In genomic region chr4:170580651-170581050, GRCh38 we compare ENCODE assay signal across 22 cellular contexts.
A peak's percentile ranks its signal among the peaks of the same experiment; 100 is the strongest.
DNase-seq lines count a peak whose midpoint lies in the region; ATAC-seq and TF ChIP-seq lines count a peak whose summit lies in the region.
"Had no signal": no experiment of that assay in that cellular context is flagged by ENCODE, and none has a peak within 500 bp of the region (broad histone marks: within the 10 kb centered on the region; RNA-seq: fewer than 3 reads in every experiment).

No MANE protein-coding gene starts in this region.

- no peak overlapping the region for H3K9ac ChIP-seq in H9 (ENCODE audit: extremely low read depth, insufficient read length, low read length)
- H3K9ac ChIP-seq in MM.1S (ENCODE audit: low read length) = no peak overlapping the region
- H3K9ac ChIP-seq: BLaER1, GM23248 had no signal

- no peak overlapping the region for H2BK15ac ChIP-seq in H9 (ENCODE audit: low read depth, low read length)

- ATAC-seq in GM21423 (IDR thresholded peaks at IDR 0.05; ENCODE audit: unreplicated experiment) (no peak), heart right ventricle (no peak)
- ATAC-seq: CD8-positive, alpha-beta T cell had no signal

- no peak overlapping the region for H3K4me2 ChIP-seq in H9 (ENCODE audit: insufficient read depth, insufficient read length, low read length)
- H3K4me2 ChIP-seq in MM.1S (ENCODE audit: low read depth, low read length) = no peak overlapping the region
- H3K4me2 ChIP-seq: BLaER1 had no signal

- H3K18ac ChIP-seq in H9 (ENCODE audit: insufficient read length, low read depth, low read length) = no peak overlapping the region

- H3K9me2 ChIP-seq in MM.1S (replicated peaks; ENCODE audit: insufficient read depth, low read length) = no peaks in the 10 kb centered on the region

- H3K4me1 Mint-ChIP-seq in H9 = peaks cover 7 to 10% of the 10 kb centered on the region in 2 experiments
- no peaks in the 10 kb centered on the region for H3K4me1 Mint-ChIP-seq in endothelial cell (ENCODE audit: unreplicated experiment)
- H3K4me1 Mint-ChIP-seq in neural crest cell = no peaks in the 10 kb centered on the region
- H3K4me1 Mint-ChIP-seq: B cell; CD4-positive, CD25-positive, alpha-beta regulatory T cell had no signal

- H3K23me2 ChIP-seq in H9 (ENCODE audit: insufficient read length, low read depth, low read length, poor library complexity, severe bottlenecking) = no peaks in the 10 kb centered on the region

- no peaks in the 10 kb centered on the region for H3K9me3 Mint-ChIP-seq in H9
- no peaks in the 10 kb centered on the region for H3K9me3 Mint-ChIP-seq in endothelial cell (ENCODE audit: unreplicated experiment)
- H3K9me3 Mint-ChIP-seq in neural crest cell = no peaks in the 10 kb centered on the region

- H3K9me3 ChIP-seq in H9 (ENCODE audit: control insufficient read depth, low read depth, low read length) (no peaks in the 10 kb centered on the region), MM.1S (replicated peaks; ENCODE audit: insufficient read depth, low read length) (no peaks in the 10 kb centered on the region), heart right ventricle (peaks cover 0 to 29% (median 3%) of the 10 kb centered on the region in 11 donors)
- H3K9me3 ChIP-seq: Caco-2 had no signal

- H3K4me1 ChIP-seq in H9 (ENCODE audit: insufficient read depth, low read length) = no peaks in the 10 kb centered on the region; the same call in 1 of the 2 replicates
- H3K4me1 ChIP-seq in MM.1S (ENCODE audit: low read length) = no peaks in the 10 kb centered on the region
- H3K4me1 ChIP-seq in heart right ventricle = no peaks in the 10 kb centered on the region
- H3K4me1 ChIP-seq: BLaER1, Caco-2 had no signal

- no peak overlapping the region for H2BK5ac ChIP-seq in H9 (ENCODE audit: insufficient read length, low read length)

- no peak overlapping the region for H4K5ac ChIP-seq in H9 (ENCODE audit: insufficient read length, low read depth, low read length)

- intact Hi-C loops in heart right ventricle (cut with DNase I) = no loop called here

- TF ChIP-seq CTCF in H9 (conservative IDR thresholded peaks at IDR 0.05) (peak; percentile 41), MM.1S (IDR thresholded peaks at IDR 0.05; ENCODE audit: low read length) (0 out of 2 replicates have a peak, but pooled peaks have one; percentile 2), endothelial cell (IDR thresholded peaks at IDR 0.05; ENCODE audit: unreplicated experiment) (peak; percentile 43), neural crest cell (conservative IDR thresholded peaks at IDR 0.05) (peak; percentile 34), heart right ventricle (IDR thresholded peaks at IDR 0.05) (no peak)

- H3K27me3 Mint-ChIP-seq in H9 (ENCODE audit: low read depth) = no peaks in the 10 kb centered on the region
- no peaks in the 10 kb centered on the region for H3K27me3 Mint-ChIP-seq in endothelial cell (ENCODE audit: unreplicated experiment)
- H3K27me3 Mint-ChIP-seq in neural crest cell (ENCODE audit: low read depth) = no peaks in the 10 kb centered on the region
- H3K27me3 Mint-ChIP-seq: B cell; CD4-positive, CD25-positive, alpha-beta regulatory T cell had no signal

- no peak overlapping the region for H3K14ac ChIP-seq in H9 (ENCODE audit: insufficient read depth, low read length)

- no peak overlapping the region for H4K8ac ChIP-seq in H9 (replicated peaks; ENCODE audit: insufficient read length, low read depth, low read length)

- H3K79me2 ChIP-seq in H9 (ENCODE audit: insufficient read depth, low read length) (no peaks in the 10 kb centered on the region), MM.1S (ENCODE audit: low read length) (no peaks in the 10 kb centered on the region)

- no peaks in the 10 kb centered on the region for H3K36me3 ChIP-seq in MM.1S (replicated peaks; ENCODE audit: insufficient read depth, low read length)
- no peaks in the 10 kb centered on the region for H3K36me3 ChIP-seq in heart right ventricle
- H3K36me3 ChIP-seq: BLaER1 had no signal

- no CpG with 5 or more reads among the region's 2 CpGs for WGBS in H9 (ENCODE audit: extremely low coverage, insufficient read length, low lambda C conversion rate)
- WGBS in heart right ventricle, 2 donors = 78 to 93% methylated on average over 2 of the region's 2 CpGs

- no peak overlapping the region for H3K4ac ChIP-seq in H9 (ENCODE audit: low read depth, low read length)

- H2AFZ ChIP-seq in H9 (ENCODE audit: low read length) = no peak overlapping the region
- H2AFZ ChIP-seq in MM.1S (ENCODE audit: low read length) = no peak overlapping the region
- H2AFZ ChIP-seq: GM23248 had no signal

- H3T11ph ChIP-seq in H9 (ENCODE audit: low read length) = no peak overlapping the region

- H2AK5ac ChIP-seq in H9 (ENCODE audit: insufficient read length, low read length) = no peak overlapping the region

- H3K79me1 ChIP-seq in H9 (ENCODE audit: insufficient read depth, low read depth, low read length, poor library complexity, severe bottlenecking) = no peaks in the 10 kb centered on the region

- H3K27ac Mint-ChIP-seq in H9 (no peak overlapping the region), endothelial cell (ENCODE audit: unreplicated experiment) (no peak overlapping the region), neural crest cell (ENCODE audit: unreplicated experiment) (no peak overlapping the region)
- H3K27ac Mint-ChIP-seq: B cell; CD4-positive, CD25-positive, alpha-beta regulatory T cell; CD8-positive, alpha-beta T cell; HFFc6 had no signal

- H3K56ac ChIP-seq in H9 (ENCODE audit: insufficient read length, low read depth, low read length) = no peak overlapping the region

- H3K36me3 Mint-ChIP-seq in H9 (ENCODE audit: insufficient read depth in 1 of 3, low read depth in 3 of 3) (no peaks in the 10 kb centered on the region; a peak in 1 of 7 replicates), endothelial cell (ENCODE audit: low read depth, unreplicated experiment) (no peaks in the 10 kb centered on the region), neural crest cell (ENCODE audit: low read depth) (no peaks in the 10 kb centered on the region)
- H3K36me3 Mint-ChIP-seq: CD4-positive, CD25-positive, alpha-beta regulatory T cell; CD8-positive, alpha-beta T cell had no signal

- H2BK20ac ChIP-seq in H9 (ENCODE audit: low read depth, low read length, poor library complexity, severe bottlenecking) = no peak overlapping the region

- H3K27ac ChIP-seq in H9 (ENCODE audit: insufficient read length, low read depth, low read length) (no peak overlapping the region), MM.1S (ENCODE audit: low read length) (no peak overlapping the region), heart right ventricle (no peak overlapping the region)
- H3K27ac ChIP-seq: 22Rv1, BLaER1, C4-2B, GM23248 had no signal

- H4K20me1 ChIP-seq in H9 (ENCODE audit: control insufficient read depth, insufficient read depth, insufficient read length) = no peaks in the 10 kb centered on the region
- no peaks in the 10 kb centered on the region for H4K20me1 ChIP-seq in MM.1S (ENCODE audit: insufficient read depth, low read length)
- H4K20me1 ChIP-seq: BLaER1 had no signal

- H2BK12ac ChIP-seq in H9 (ENCODE audit: insufficient read length, low read depth, low read length) = no peak overlapping the region

- no peaks in the 10 kb centered on the region for H3F3A ChIP-seq in MM.1S (ENCODE audit: insufficient read depth, low read length)

- H3K4me3 Mint-ChIP-seq in H9 = no peak overlapping the region
- H3K4me3 Mint-ChIP-seq in endothelial cell (ENCODE audit: unreplicated experiment) = no peak overlapping the region
- H3K4me3 Mint-ChIP-seq in neural crest cell = no peak overlapping the region
- H3K4me3 Mint-ChIP-seq: B cell; CD8-positive, alpha-beta T cell; HFFc6 had no signal

- H3K27me3 ChIP-seq in H9 (ENCODE audit: insufficient read depth, low read length) = no peaks in the 10 kb centered on the region
- no peaks in the 10 kb centered on the region for H3K27me3 ChIP-seq in MM.1S (replicated peaks; ENCODE audit: insufficient read depth, low read length)
- H3K27me3 ChIP-seq in heart right ventricle = no peaks in the 10 kb centered on the region
- H3K27me3 ChIP-seq: BLaER1 had no signal

- no peak overlapping the region for H3K23ac ChIP-seq in H9 (ENCODE audit: insufficient read length, low read depth, low read length)

- H2BK120ac ChIP-seq in H9 (ENCODE audit: low read depth, low read length, poor library complexity, severe bottlenecking) = no peak overlapping the region

- H4K91ac ChIP-seq in H9 (ENCODE audit: insufficient read length, low read depth, low read length) = no peak overlapping the region

- H3K4me3 ChIP-seq in MM.1S (ENCODE audit: low read length) = no peak overlapping the region
- no peak overlapping the region for H3K4me3 ChIP-seq in heart right ventricle
- H3K4me3 ChIP-seq: BLaER1, GM23248 had no signal

- DNase-seq in H9 = no peak
- DNase-seq in MM.1S = no peak
- no peak for DNase-seq in endothelial cell (ENCODE audit: low spot score)
- DNase-seq in neural crest cell (ENCODE audit: low read depth, low spot score) = no peak
- DNase-seq in heart right ventricle = no peak
- DNase-seq in D341Med (ENCODE audit: low spot score) = no peak
- DNase-seq in activated T-cell treated with anti-CD3 and anti-CD28 coated beads, Interleukin-2, amount 50 U/mL, for 1 hour = no peak
- DNase-seq: Caco-2; CD4-positive, CD25-positive, alpha-beta regulatory T cell; CD8-positive, alpha-beta T cell; DMS 273 treated with DMSO at 0.1 percent for 48 hours; DMS79; EL; GF-D8; GM23248; H7; HFFc6 had no signal

Comparison
In these comparisons a context has a peak if more than half of its experiments do, and no peak if none do; other contexts are left out.
1. CTCF ChIP-seq: peak in H9 (single experiment), MM.1S (single experiment), endothelial cell (single experiment) and neural crest cell (single experiment); none in heart right ventricle (0 of 9).